Comparison of ENCODE assay signal across 2 cellular contexts in genomic region chr15:55733461-55733860, GRCh38. TPM values are rescaled to one million over a fixed set of nuclear protein-coding genes. Genes with fewer than 3 reads are reported as not detected.
"Had no signal": no experiment of that assay in that cellular context is flagged by ENCODE, and none has a peak within 500 bp of the region (broad histone marks: within the 10 kb centered on the region; RNA-seq: fewer than 3 reads in every experiment).

No MANE protein-coding gene starts in this region.

RNA-seq across cellular contexts. Expression of gene PRTG, which starts 9.5 kb away (rescaled TPM):
- total RNA-seq: naive thymus-derived CD8-positive, alpha-beta T cell; natural killer cell treated with Interleukin-12 subunit alpha and Interleukin-12 subunit beta and Interleukin-15 and Interleukin-18, amount 100 ng/mL, for 72 hours had no signal
- polyA plus RNA-seq: naive thymus-derived CD8-positive, alpha-beta T cell had no signal
